ENCODE assay signal across 8 cellular contexts in genomic region chr12:48198619-48198973, GRCh38. TPM values are rescaled to one million over a fixed set of nuclear protein-coding genes. Genes with fewer than 3 reads are reported as not detected.
A peak's percentile ranks its signal among the peaks of the same experiment; 100 is the strongest.
DNase-seq lines count a peak whose midpoint lies in the region; ATAC-seq and TF ChIP-seq lines count a peak whose summit lies in the region.

No MANE protein-coding gene starts in this region.

- H3F3A ChIP-seq in GM23248 (ENCODE audit: insufficient read depth), result peaks cover 23% of the 10 kb centered on the region

- H2AFZ ChIP-seq in GM23248, result peak overlapping the region; percentile 98

- H3K79me2 ChIP-seq in GM23248 (ENCODE audit: insufficient read depth), result peaks cover 11% of the 10 kb centered on the region; the same call in 1 of the 2 replicates

- TF ChIP-seq POLR2A in upper lobe of left lung (IDR thresholded peaks at IDR 0.05), result no peak

- CTCF ChIA-PET in Calu3 (lab: Charles Lee), result interaction anchor here (0.7 kb wide), 1 partner anchor 14 kb away, joined by 3 read pairs; no protein-coding TSS in a partner anchor
- CTCF ChIA-PET in RWPE1 (lab: Yijun Ruan, JAX), result interaction anchor here (0.6 to 1.3 kb wide), 3 partner anchors 21 to 1511 kb away, joined by 3 to 5 read pairs (median 3); no protein-coding TSS in a partner anchor

- intact Hi-C loops in Calu3 (cut with micrococcal nuclease; ENCODE audit: unreplicated experiment), result loop anchor here (10.0 kb wide), 1 partner anchor 156 kb away; the partner anchor contains the start of gene ZNF641
- intact Hi-C loops in dorsolateral prefrontal cortex (cut with DNase I), result loop anchor here (1.0 to 10.0 kb wide), 4 partner anchors 91 to 256 kb away; partner anchors contain the start of genes SENP1 (in 1 of the 2) and ZNF641 (in 1 of the 2)

- no peaks in the 10 kb centered on the region for H3K9me2 ChIP-seq in GM23248 (ENCODE audit: insufficient read depth)

- H3K27me3 ChIP-seq in GM23248 (replicated peaks; ENCODE audit: insufficient read depth), result no peaks in the 10 kb centered on the region
- H3K27me3 ChIP-seq in dorsolateral prefrontal cortex, result peaks cover 0 to under 1% (median 0%) of the 10 kb centered on the region in 45 donors
- no peaks in the 10 kb centered on the region for H3K27me3 ChIP-seq in upper lobe of left lung

- in situ Hi-C loops in GM23248 (cut with MboI), result no loop called here

- 2% methylated on average over 27 of the region's 27 CpGs for WGBS in GM23248 (ENCODE audit: low coverage in 1 of 2, low lambda C conversion rate in 2 of 2, missing lambda C conversion rate in 2 of 2), 2 experiments
- 12 to 13% methylated on average over 15 to 27 of the region's 27 CpGs for WGBS in upper lobe of left lung, 2 donors

- TSS peak; percentile 74 for BruUV-seq in Calu3 (replicated peaks; lab: Mats Ljungman, UMichigan)

- H3K27ac ChIP-seq in GM23248 (peak overlapping the region; percentile 83), RWPE1 (peak overlapping the region; percentile 83), dorsolateral prefrontal cortex (peak overlapping the region; percentile 61 to 99 (median 96)), upper lobe of left lung (peak overlapping the region; percentile 96 to 100 (median 97))

- DNase-seq in Calu3 (peak; percentile 8), GM23248 (peak; percentile 70), RWPE1 (ENCODE audit: low spot score) (peak; percentile 17), dorsolateral prefrontal cortex (peak in 3 of 10 donors; percentile 47 to 56 (median 54)), midbrain (lab: John Stamatoyannopoulos, UW) (peak; percentile 52), upper lobe of left lung (peak; percentile 38 to 91), DMS153 treated with DMSO at 0.1 percent for 48 hours (lab: John Stamatoyannopoulos, UW; ENCODE audit: unreplicated experiment) (no peak)

- TF ChIP-seq EP300 in upper lobe of left lung (IDR thresholded peaks at IDR 0.05), result no peak

- no peaks in the 10 kb centered on the region for H4K20me1 ChIP-seq in GM23248 (ENCODE audit: insufficient read depth)

- H3K36me3 ChIP-seq in GM23248 (ENCODE audit: low read depth), result no peaks in the 10 kb centered on the region
- H3K36me3 ChIP-seq in upper lobe of left lung, result no peaks in the 10 kb centered on the region

- ATAC-seq in upper lobe of left lung (ENCODE audit: low FRiP score in 2 of 2), result peak; percentile 13 to 63
- ATAC-seq in GM18870 (IDR thresholded peaks at IDR 0.05; ENCODE audit: unreplicated experiment), result no peak

- POLR2A ChIA-PET in RWPE1 (lab: Yijun Ruan, JAX; ENCODE audit: low non-redundant PET), result interaction anchor here (0.8 kb wide), 1 partner anchor 152 kb away, joined by 6 read pairs; no protein-coding TSS in a partner anchor

- peak overlapping the region; percentile 92 for H3K9ac ChIP-seq in GM23248

- peaks cover 5% of the 10 kb centered on the region for H3K9me3 Mint-ChIP-seq in Calu3 (ENCODE audit: low read depth, unreplicated experiment)

- peaks cover 45% of the 10 kb centered on the region for H3K36me3 Mint-ChIP-seq in Calu3 (ENCODE audit: insufficient read depth, unreplicated experiment)

- no peaks in the 10 kb centered on the region for H3K27me3 Mint-ChIP-seq in Calu3 (ENCODE audit: unreplicated experiment)

- H3K4me3 ChIP-seq in GM23248 (peak overlapping the region; percentile 85), dorsolateral prefrontal cortex (peak overlapping the region; percentile 53 to 98 (median 76)), upper lobe of left lung (peak overlapping the region; percentile 58 to 75 (median 68))

- no peak for TF ChIP-seq CTCF in Calu3 (IDR thresholded peaks at IDR 0.05; ENCODE audit: unreplicated experiment)
- TF ChIP-seq CTCF in RWPE1 (conservative IDR thresholded peaks at IDR 0.05; ENCODE audit: low read depth), result no peak
- no peak for TF ChIP-seq CTCF in dorsolateral prefrontal cortex (IDR thresholded peaks at IDR 0.05 in 54 of 56, conservative IDR thresholded peaks at IDR 0.05 in 2 of 56; ENCODE audit: low read depth in 1 of 56, partially characterized antibody in 56 of 56)
- TF ChIP-seq CTCF in upper lobe of left lung (IDR thresholded peaks at IDR 0.05), result no peak

- H3K4me2 ChIP-seq in GM23248 (ENCODE audit: unreplicated experiment), result peak overlapping the region; percentile 97

- H3K4me3 Mint-ChIP-seq in Calu3 (ENCODE audit: low read depth, unreplicated experiment), result peak overlapping the region; percentile 73

- peaks cover 28% of the 10 kb centered on the region for H3K4me1 Mint-ChIP-seq in Calu3 (ENCODE audit: low read depth, unreplicated experiment)

- H3K27ac Mint-ChIP-seq in Calu3 (ENCODE audit: unreplicated experiment), result peak overlapping the region; percentile 74

- no peaks in the 10 kb centered on the region for H3K9me3 ChIP-seq in GM23248 (ENCODE audit: low read depth)
- H3K9me3 ChIP-seq in upper lobe of left lung, result no peaks in the 10 kb centered on the region

- peaks cover 34% of the 10 kb centered on the region for H3K4me1 ChIP-seq in GM23248 (ENCODE audit: insufficient read depth)
- peaks cover 29 to 42% (median 31%) of the 10 kb centered on the region in 4 donors for H3K4me1 ChIP-seq in upper lobe of left lung

RNA-seq across cellular contexts. Expression of gene OR10AD1, which starts 4.5 kb away (rescaled TPM):
- not detected in 2 replicates for total RNA-seq in Calu3 (2022)
- total RNA-seq in GM23248 (2014; rRNA removed; shearing (Covaris generic)), result not detected in 2 replicates
- polyA plus RNA-seq in GM23248 (2016; fragmentation: Nextera tagmentation; extraction: Ambion mirVana), result not detected in 2 replicates
- total RNA-seq in dorsolateral prefrontal cortex, result not detected
- total RNA-seq in upper lobe of left lung, result not detected

RNA-seq across cellular contexts. Expression of gene CCDC184, which starts 15.2 kb away (rescaled TPM):
- total RNA-seq in Calu3 (2022), result 0.45 and 0.51 TPM in 2 replicates
- 1.0 and 1.7 TPM in 2 replicates for total RNA-seq in GM23248 (2014; rRNA removed; shearing (Covaris generic))
- polyA plus RNA-seq in GM23248 (2016; fragmentation: Nextera tagmentation; extraction: Ambion mirVana), result 2.0 and 2.2 TPM in 2 replicates
- total RNA-seq in dorsolateral prefrontal cortex, result 10 to 100 TPM in 118 of 120 experiments, 1 to 10 TPM in 2; 7.1 to 60.5 (median 30.1) TPM
- 1 to 10 TPM in 2 of 6 donors, under 1 TPM in 4; 0.17 to 1.3 (median 0.93) TPM for total RNA-seq in upper lobe of left lung

RNA-seq across cellular contexts. Expression of gene ASB8, which starts 41.3 kb away (rescaled TPM):
- 19.2 and 20.4 TPM in 2 replicates for total RNA-seq in Calu3 (2022)
- total RNA-seq in GM23248 (2014; rRNA removed; shearing (Covaris generic)), result 27.3 and 41.5 TPM in 2 replicates
- 23.3 and 31.2 TPM in 2 replicates for polyA plus RNA-seq in GM23248 (2016; fragmentation: Nextera tagmentation; extraction: Ambion mirVana)
- 10 to 100 TPM; 36.8 to 80.8 (median 58.2) TPM for total RNA-seq in dorsolateral prefrontal cortex
- 10 to 100 TPM; 17.8 to 36.5 (median 30.6) TPM for total RNA-seq in upper lobe of left lung
